In the genomic region with DNA sequence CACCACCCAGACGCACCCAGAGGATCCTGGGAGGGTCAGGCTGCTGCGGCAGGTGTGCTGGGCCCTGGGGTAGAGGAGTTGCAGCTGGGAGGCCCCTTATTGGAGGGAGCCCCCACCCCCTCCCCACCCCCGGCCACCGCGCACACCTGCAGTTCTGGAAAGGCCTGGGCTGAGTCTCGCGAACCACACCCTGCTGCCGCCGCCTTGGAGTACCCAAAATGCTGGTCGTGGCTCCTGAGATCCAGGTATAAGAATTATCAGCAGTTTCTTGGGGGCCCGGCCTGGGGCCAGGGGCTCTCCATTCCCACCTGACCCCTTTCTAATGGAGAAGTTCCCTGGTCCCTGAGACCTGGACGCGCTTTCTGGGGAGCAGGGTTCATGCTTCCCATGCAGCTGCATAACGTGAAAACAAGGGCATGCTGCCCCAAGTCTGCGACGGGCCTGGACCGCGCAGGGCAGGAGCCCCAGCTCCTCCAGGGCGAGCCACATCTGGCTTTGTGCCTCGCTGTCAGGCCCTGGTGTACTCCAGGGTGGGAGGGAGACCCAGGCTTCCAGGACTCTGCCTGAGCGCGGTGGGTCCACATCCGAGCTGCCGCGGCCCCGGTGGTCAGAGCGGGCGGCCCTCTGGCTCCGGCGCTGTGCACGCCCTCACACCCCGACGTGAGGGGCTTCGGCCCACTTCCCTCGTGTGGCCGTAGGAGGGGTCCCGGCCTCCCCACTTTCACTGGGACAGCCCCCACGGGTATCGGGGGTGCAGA, we compare ENCODE assay signal across 16 cellular contexts. TPM values are rescaled to one million over a fixed set of nuclear protein-coding genes. Genes with fewer than 3 reads are reported as not detected.
A peak's percentile ranks its signal among the peaks of the same experiment; 100 is the strongest.
DNase-seq lines count a peak whose midpoint lies in the region; ATAC-seq and TF ChIP-seq lines count a peak whose summit lies in the region.
"Had no signal": no experiment of that assay in that cellular context is flagged by ENCODE, and none has a peak within 500 bp of the region (broad histone marks: within the 10 kb centered on the region; RNA-seq: fewer than 3 reads in every experiment).

No MANE protein-coding gene starts in this region.

- DNase-seq in right cardiac atrium (peak in 2 of 3 donors; percentile 50 to 53), cardiac septum (ENCODE audit: low spot score) (no peak), COLO668 (lab: John Stamatoyannopoulos, UW; ENCODE audit: unreplicated experiment) (peak; percentile 31), vagina (ENCODE audit: extremely low spot score in 2 of 2) (no peak), HT-29 (ENCODE audit: low spot score) (no peak)
- no peak for DNase-seq in effector memory CD4-positive, alpha-beta T cell
- no peak for DNase-seq in stimulated activated effector memory CD8-positive, alpha-beta T cell treated with anti-CD3 and anti-CD28 coated beads, Interleukin-12 subunit alpha, Interleukin-12 subunit beta, amount 100 ng/mL, for 72 hours (ENCODE audit: low spot score in 2 of 2)
- DNase-seq: DMS 273 treated with DMSO at 0.1 percent for 48 hours, H9, Kasumi-1, MM.1S, NCI-H1105, NCI-H1694, NCI-H2171, NCI-H446, SJCRH30 had no signal

- no peaks in the 10 kb centered on the region for H3K9me3 Mint-ChIP-seq in stimulated activated effector memory CD8-positive, alpha-beta T cell treated with anti-CD3 and anti-CD28 coated beads, Interleukin-12 subunit alpha, Interleukin-12 subunit beta, amount 100 ng/mL, for 72 hours
- H3K9me3 Mint-ChIP-seq: H9 had no signal

- H3K27me3 ChIP-seq in right cardiac atrium (ENCODE audit: control insufficient read depth, insufficient read depth) (no peaks in the 10 kb centered on the region), vagina (no peaks in the 10 kb centered on the region)
- no peaks in the 10 kb centered on the region for H3K27me3 ChIP-seq in effector memory CD4-positive, alpha-beta T cell (replicated peaks; ENCODE audit: control insufficient read depth, insufficient read depth, low read length, poor library complexity, severe bottlenecking)
- H3K27me3 ChIP-seq: SJCRH30 had no signal

- no peak overlapping the region for H3K27ac ChIP-seq in right cardiac atrium (ENCODE audit: low read length)
- H3K27ac ChIP-seq in effector memory CD4-positive, alpha-beta T cell (ENCODE audit: insufficient read depth, low read length, poor library complexity, severe bottlenecking), result peak overlapping the region; percentile 56
- H3K27ac ChIP-seq in vagina, result no peak overlapping the region
- H3K27ac ChIP-seq: SJCRH30 had no signal

- intact Hi-C loops in right cardiac atrium (cut with DNase I) (no loop called here), cardiac septum (cut with DNase I) (no loop called here), vagina (cut with DNase I) (no loop called here)

- H3K27ac Mint-ChIP-seq in stimulated activated effector memory CD8-positive, alpha-beta T cell treated with anti-CD3 and anti-CD28 coated beads, Interleukin-12 subunit alpha, Interleukin-12 subunit beta, amount 100 ng/mL, for 72 hours, result peak overlapping the region; percentile 81

- 92% methylated on average over 39 of the region's 39 CpGs for WGBS in right cardiac atrium

- TF ChIP-seq CTCF in vagina (IDR thresholded peaks at IDR 0.05), result no peak

- H3K9me3 ChIP-seq in right cardiac atrium (ENCODE audit: control insufficient read depth, low read length), result no peaks in the 10 kb centered on the region
- no peaks in the 10 kb centered on the region for H3K9me3 ChIP-seq in effector memory CD4-positive, alpha-beta T cell (ENCODE audit: control insufficient read depth, low read length)
- H3K9me3 ChIP-seq in vagina, result no peaks in the 10 kb centered on the region
- H3K9me3 ChIP-seq: SJCRH30 had no signal

- H3K4me1 Mint-ChIP-seq in stimulated activated effector memory CD8-positive, alpha-beta T cell treated with anti-CD3 and anti-CD28 coated beads, Interleukin-12 subunit alpha, Interleukin-12 subunit beta, amount 100 ng/mL, for 72 hours, result peaks cover 40% of the 10 kb centered on the region

- no peak for ATAC-seq in right cardiac atrium
- ATAC-seq in stimulated activated effector memory CD8-positive, alpha-beta T cell treated with anti-CD3 and anti-CD28 coated beads, Interleukin-12 subunit alpha, Interleukin-12 subunit beta, amount 100 ng/mL, for 72 hours, result no peak

- H3K4me1 ChIP-seq in right cardiac atrium (ENCODE audit: control insufficient read depth, insufficient read depth, low read length) (no peaks in the 10 kb centered on the region), vagina (no peaks in the 10 kb centered on the region)
- H3K4me1 ChIP-seq in effector memory CD4-positive, alpha-beta T cell (ENCODE audit: control insufficient read depth, insufficient read depth, low read length, poor library complexity, severe bottlenecking), result peaks cover 60% of the 10 kb centered on the region

- H3K36me3 ChIP-seq in effector memory CD4-positive, alpha-beta T cell (ENCODE audit: control insufficient read depth, insufficient read depth, low read length), result peaks cover 36% of the 10 kb centered on the region
- H3K36me3 ChIP-seq in vagina, result peaks cover 0 to 19% of the 10 kb centered on the region in 2 donors
- H3K36me3 ChIP-seq: SJCRH30 had no signal

- TF ChIP-seq POLR2A in vagina (IDR thresholded peaks at IDR 0.05), result no peak

- peaks cover 34% of the 10 kb centered on the region for H3K36me3 Mint-ChIP-seq in stimulated activated effector memory CD8-positive, alpha-beta T cell treated with anti-CD3 and anti-CD28 coated beads, Interleukin-12 subunit alpha, Interleukin-12 subunit beta, amount 100 ng/mL, for 72 hours

- H3K4me3 ChIP-seq in right cardiac atrium (ENCODE audit: low read length) (no peak overlapping the region), vagina (no peak overlapping the region)
- peak overlapping the region; percentile 29 for H3K4me3 ChIP-seq in effector memory CD4-positive, alpha-beta T cell (ENCODE audit: insufficient read depth, low read depth, low read length, poor library complexity, severe bottlenecking)
- H3K4me3 ChIP-seq: SJCRH30 had no signal

- no peak overlapping the region for H3K4me3 Mint-ChIP-seq in stimulated activated effector memory CD8-positive, alpha-beta T cell treated with anti-CD3 and anti-CD28 coated beads, Interleukin-12 subunit alpha, Interleukin-12 subunit beta, amount 100 ng/mL, for 72 hours
- H3K4me3 Mint-ChIP-seq: H9 had no signal

RNA-seq across cellular contexts. Expression of gene SNAI3, which starts 7.3 kb away (rescaled TPM):
- total RNA-seq in right cardiac atrium (1 to 10 TPM in 3 of 4 donors, under 1 TPM in 1; 0.39 to 2.8 (median 1.6) TPM), cardiac septum (0.97 TPM), vagina (not detected)
- 2.7 TPM for polyA plus RNA-seq in right cardiac atrium
- 1.2 and 1.7 TPM in 2 replicates for total RNA-seq in HT-29 (2014; rRNA removed; shearing (Covaris generic))

RNA-seq across cellular contexts. Expression of gene RNF166, which starts 12.6 kb away (rescaled TPM):
- total RNA-seq in right cardiac atrium, result 10 to 100 TPM; 15.0 to 23.8 (median 19.2) TPM
- 18.4 TPM for polyA plus RNA-seq in right cardiac atrium
- total RNA-seq in cardiac septum, result 17.1 TPM
- 26.5 TPM for total RNA-seq in vagina
- 44.6 and 49.8 TPM in 2 replicates for total RNA-seq in HT-29 (2014; rRNA removed; shearing (Covaris generic))

RNA-seq across cellular contexts. Expression of gene CTU2, which starts 12.7 kb away (rescaled TPM):
- total RNA-seq in right cardiac atrium (10 to 100 TPM; 11.1 to 16.3 (median 12.4) TPM), cardiac septum (14.9 TPM), vagina (7.9 TPM)
- 11.4 TPM for polyA plus RNA-seq in right cardiac atrium
- 38.4 and 44.5 TPM in 2 replicates for total RNA-seq in HT-29 (2014; rRNA removed; shearing (Covaris generic))

RNA-seq across cellular contexts. Expression of gene MVD, which starts 30.7 kb away (rescaled TPM):
- total RNA-seq in right cardiac atrium, result 10 to 100 TPM; 29.8 to 32.0 (median 31.2) TPM
- 35.9 TPM for polyA plus RNA-seq in right cardiac atrium
- 27.1 TPM for total RNA-seq in cardiac septum
- total RNA-seq in vagina, result 33.1 TPM
- total RNA-seq in HT-29 (2014; rRNA removed; shearing (Covaris generic)), result 100 and 109 TPM in 2 replicates

RNA-seq across cellular contexts. Expression of gene CYBA, which starts 42.7 kb away (rescaled TPM):
- total RNA-seq in right cardiac atrium, result 100 to 1,000 TPM in 1 of 4 donors, 10 to 100 TPM in 3; 53.9 to 101 (median 70.7) TPM
- polyA plus RNA-seq in right cardiac atrium, result 84.2 TPM
- total RNA-seq in cardiac septum, result 26.8 TPM
- total RNA-seq in vagina, result 188 TPM
- total RNA-seq in HT-29 (2014; rRNA removed; shearing (Covaris generic)), result 1,584 and 1,604 TPM in 2 replicates

Comparison
In these comparisons a context has a peak if more than half of its experiments do, and no peak if none do; other contexts are left out.
1. DNase-seq: peak in right cardiac atrium (2 of 3) and COLO668 (single experiment); none in cardiac septum (single experiment), effector memory CD4-positive, alpha-beta T cell (0 of 3), stimulated activated effector memory CD8-positive, alpha-beta T cell treated with anti-CD3 and anti-CD28 coated beads, Interleukin-12 subunit alpha, Interleukin-12 subunit beta, amount 100 ng/mL, for 72 hours (0 of 2), vagina (0 of 2) and HT-29 (single experiment).